8 cellular contexts compared by ENCODE assay signal in genomic region chr5:68962632-68963484, GRCh38.
A peak's percentile ranks its signal among the peaks of the same experiment; 100 is the strongest.
DNase-seq lines count a peak whose midpoint lies in the region; ATAC-seq, FAIRE-seq and TF ChIP-seq lines count a peak whose summit lies in the region.

No MANE protein-coding gene starts in this region.

- 26% methylated on average over 16 of the region's 18 CpGs for WGBS in mammary epithelial cell (ENCODE audit: low coverage, missing lambda C conversion rate)
- 36 to 39% (median 37%) methylated on average over 18 of the region's 18 CpGs for WGBS in stomach, 5 donors

- H3K79me2 ChIP-seq in GM23338 (replicated peaks; ENCODE audit: insufficient read depth) (no peaks in the 10 kb centered on the region), mammary epithelial cell (ENCODE audit: insufficient read depth, low read length) (no peaks in the 10 kb centered on the region)

- H3K4me1 Mint-ChIP-seq in GM23338: peaks cover 5% of the 10 kb centered on the region; the same call in 2 of the 3 replicates

- TF ChIP-seq CTCF in C4-2B (conservative IDR thresholded peaks at IDR 0.05) (peak; percentile 95), GM23338 (conservative IDR thresholded peaks at IDR 0.05; ENCODE audit: low read depth in 2 of 2) (peak; percentile 84 to 87), mammary epithelial cell (conservative IDR thresholded peaks at IDR 0.05 in 1 of 2, IDR thresholded peaks at IDR 0.05 in 1 of 2; ENCODE audit: extremely low read depth in 1 of 2, insufficient read depth in 1 of 2, low read depth in 1 of 2, low read length in 2 of 2) (peak; percentile 75 to 92), kidney (IDR thresholded peaks at IDR 0.05; ENCODE audit: borderline replicate concordance, extremely low read depth, insufficient read depth) (peak; percentile 81), stomach (IDR thresholded peaks at IDR 0.05) (peak in 5 of 7 experiments; percentile 42 to 76 (median 74))

- H3K9ac ChIP-seq in mammary epithelial cell (ENCODE audit: insufficient read depth, low read length) (no peak overlapping the region), kidney (ENCODE audit: low read length in 2 of 2) (peak overlapping the region in 1 of 2 donors; percentile 40)

- H3K27ac ChIP-seq in C4-2B (no peak overlapping the region), GM23338 (ENCODE audit: low read depth) (no peak overlapping the region), mammary epithelial cell (ENCODE audit: insufficient read depth, low read depth, low read length) (no peak overlapping the region), kidney (ENCODE audit: low read depth in 2 of 2, low read length in 2 of 2) (no peak overlapping the region), stomach (peak overlapping the region in 1 of 5 donors; percentile 26)

- CTCF ChIA-PET in mammary epithelial cell (lab: Charles Lee; ENCODE audit: low non-redundant PET): no interaction called here

- peak overlapping the region; percentile 71 for H3K27ac Mint-ChIP-seq in GM23338

- dilution Hi-C loops in mammary epithelial cell (cut with HindIII; ENCODE audit: low sequenced_read_pairs): no loop called here

- H3K36me3 Mint-ChIP-seq in GM23338 (ENCODE audit: low read depth): peaks cover 4% of the 10 kb centered on the region; the same call in 1 of the 3 replicates

- no peak for TF ChIP-seq EP300 in stomach (IDR thresholded peaks at IDR 0.05)

- no peak overlapping the region for H3K4me2 ChIP-seq in GM23338
- H3K4me2 ChIP-seq in mammary epithelial cell (ENCODE audit: insufficient read depth, low read depth, low read length): peak overlapping the region; percentile 15

- ATAC-seq in GM23338: peak; percentile 97
- no peak for ATAC-seq in GM21515 (IDR thresholded peaks at IDR 0.05; ENCODE audit: unreplicated experiment)
- ATAC-seq in HG02938 (IDR thresholded peaks at IDR 0.05; ENCODE audit: unreplicated experiment): no peak

- H3K4me1 ChIP-seq in GM23338 (ENCODE audit: insufficient read depth): no peaks in the 10 kb centered on the region
- H3K4me1 ChIP-seq in mammary epithelial cell (ENCODE audit: insufficient read depth, low read length): no peaks in the 10 kb centered on the region
- H3K4me1 ChIP-seq in kidney (ENCODE audit: control insufficient read depth in 1 of 2, insufficient read depth in 1 of 2, low read depth in 1 of 2, low read length in 2 of 2): peaks cover 5 to 18% of the 10 kb centered on the region in 2 donors
- peaks cover 0 to 15% (median 7%) of the 10 kb centered on the region in 4 donors for H3K4me1 ChIP-seq in stomach

- H3K9me3 ChIP-seq in mammary epithelial cell (replicated peaks; ENCODE audit: insufficient read depth, low read length) (no peaks in the 10 kb centered on the region), kidney (ENCODE audit: control insufficient read depth in 1 of 2, low read length in 2 of 2) (no peaks in the 10 kb centered on the region), stomach (no peaks in the 10 kb centered on the region)

- FAIRE-seq in kidney (lab: Jason Lieb, UNC): peak; percentile 70

- intact Hi-C loops in mammary epithelial cell (cut with micrococcal nuclease): loop anchor here (1.0 to 2.0 kb wide), 4 partner anchors 44 to 676 kb away; no protein-coding TSS in a partner anchor
- intact Hi-C loops in kidney (cut with DNase I): no loop called here
- intact Hi-C loops in stomach (cut with DNase I; ENCODE audit: low total_unique reads): no loop called here

- no peak overlapping the region for H3K4me3 Mint-ChIP-seq in GM23338

- BruUV-seq in mammary epithelial cell (replicated peaks; lab: Mats Ljungman, UMichigan): no TSS peak

- DNase-seq in GM23338 (ENCODE audit: low spot score) (peak; percentile 91), NCI-H82 treated with DMSO at 0.1 percent for 48 hours (lab: John Stamatoyannopoulos, UW; ENCODE audit: unreplicated experiment) (peak; percentile 21), mammary epithelial cell (peak; percentile 48), kidney (peak; percentile 66), stomach (peak; percentile 69)

- H3K9me2 ChIP-seq in GM23338 (ENCODE audit: insufficient read depth): peaks cover 6% of the 10 kb centered on the region; the same call in 1 of the 2 replicates

- peaks cover 4% of the 10 kb centered on the region; the same call in 2 of the 3 replicates for H3K9me3 Mint-ChIP-seq in GM23338

- H3K36me3 ChIP-seq in GM23338 (ENCODE audit: insufficient read depth): no peaks in the 10 kb centered on the region
- H3K36me3 ChIP-seq in mammary epithelial cell (ENCODE audit: insufficient read depth, low read length): no peaks in the 10 kb centered on the region
- H3K36me3 ChIP-seq in kidney (ENCODE audit: control insufficient read depth in 1 of 2, insufficient read depth in 2 of 2, low read length in 2 of 2): no peaks in the 10 kb centered on the region
- no peaks in the 10 kb centered on the region for H3K36me3 ChIP-seq in stomach

- H3K27me3 ChIP-seq in GM23338 (ENCODE audit: insufficient read depth) (no peaks in the 10 kb centered on the region), mammary epithelial cell (ENCODE audit: insufficient read depth, low read length) (no peaks in the 10 kb centered on the region), stomach (no peaks in the 10 kb centered on the region)

- H2AFZ ChIP-seq in GM23338: peak overlapping the region; percentile 83; the same call in 1 of the 2 replicates
- peak overlapping the region; percentile 79 for H2AFZ ChIP-seq in mammary epithelial cell (ENCODE audit: low read depth, low read length)

- H3K27me3 Mint-ChIP-seq in GM23338 (ENCODE audit: insufficient read depth, low read depth, poor library complexity): no peaks in the 10 kb centered on the region

- H4K20me1 ChIP-seq in GM23338 (replicated peaks; ENCODE audit: insufficient read depth) (no peaks in the 10 kb centered on the region), mammary epithelial cell (ENCODE audit: insufficient read depth, low read length) (no peaks in the 10 kb centered on the region)

- H3K4me3 ChIP-seq in GM23338 (no peak overlapping the region), mammary epithelial cell (replicated peaks in 1 of 3; ENCODE audit: insufficient read depth in 1 of 3, low read depth in 2 of 3, low read length in 3 of 3) (no peak overlapping the region), kidney (ENCODE audit: low read length in 2 of 2) (peak overlapping the region in 1 of 2 donors; percentile 35), stomach (no peak overlapping the region)

- no peak for TF ChIP-seq POLR2A in stomach (IDR thresholded peaks at IDR 0.05)

- in situ Hi-C loops in mammary epithelial cell (cut with MboI; ENCODE audit: low sequenced_read_pairs in 2 of 2): loop anchor here (25.0 kb wide), 2 partner anchors 301 to 676 kb away; no protein-coding TSS in a partner anchor

- H3F3A ChIP-seq in GM23338 (replicated peaks; ENCODE audit: low read depth): no peaks in the 10 kb centered on the region; the same call in 1 of the 2 replicates

TF ChIP-seq in GM23338, 12 proteins besides CTCF, POLR2A, EP300 and RAD21:
- TF ChIP-seq CREB1 (CRISPR knock-in tag; IDR thresholded peaks at IDR 0.05; ENCODE audit: low read depth) (no peak), JUNB (IDR thresholded peaks at IDR 0.05; ENCODE audit: unreplicated experiment) (no peak), STAT1 (IDR thresholded peaks at IDR 0.05; ENCODE audit: unreplicated experiment) (no peak), POLR2AphosphoS5 (IDR thresholded peaks at IDR 0.05; ENCODE audit: low read depth) (no peak)
- TF ChIP-seq, protein P1, sequence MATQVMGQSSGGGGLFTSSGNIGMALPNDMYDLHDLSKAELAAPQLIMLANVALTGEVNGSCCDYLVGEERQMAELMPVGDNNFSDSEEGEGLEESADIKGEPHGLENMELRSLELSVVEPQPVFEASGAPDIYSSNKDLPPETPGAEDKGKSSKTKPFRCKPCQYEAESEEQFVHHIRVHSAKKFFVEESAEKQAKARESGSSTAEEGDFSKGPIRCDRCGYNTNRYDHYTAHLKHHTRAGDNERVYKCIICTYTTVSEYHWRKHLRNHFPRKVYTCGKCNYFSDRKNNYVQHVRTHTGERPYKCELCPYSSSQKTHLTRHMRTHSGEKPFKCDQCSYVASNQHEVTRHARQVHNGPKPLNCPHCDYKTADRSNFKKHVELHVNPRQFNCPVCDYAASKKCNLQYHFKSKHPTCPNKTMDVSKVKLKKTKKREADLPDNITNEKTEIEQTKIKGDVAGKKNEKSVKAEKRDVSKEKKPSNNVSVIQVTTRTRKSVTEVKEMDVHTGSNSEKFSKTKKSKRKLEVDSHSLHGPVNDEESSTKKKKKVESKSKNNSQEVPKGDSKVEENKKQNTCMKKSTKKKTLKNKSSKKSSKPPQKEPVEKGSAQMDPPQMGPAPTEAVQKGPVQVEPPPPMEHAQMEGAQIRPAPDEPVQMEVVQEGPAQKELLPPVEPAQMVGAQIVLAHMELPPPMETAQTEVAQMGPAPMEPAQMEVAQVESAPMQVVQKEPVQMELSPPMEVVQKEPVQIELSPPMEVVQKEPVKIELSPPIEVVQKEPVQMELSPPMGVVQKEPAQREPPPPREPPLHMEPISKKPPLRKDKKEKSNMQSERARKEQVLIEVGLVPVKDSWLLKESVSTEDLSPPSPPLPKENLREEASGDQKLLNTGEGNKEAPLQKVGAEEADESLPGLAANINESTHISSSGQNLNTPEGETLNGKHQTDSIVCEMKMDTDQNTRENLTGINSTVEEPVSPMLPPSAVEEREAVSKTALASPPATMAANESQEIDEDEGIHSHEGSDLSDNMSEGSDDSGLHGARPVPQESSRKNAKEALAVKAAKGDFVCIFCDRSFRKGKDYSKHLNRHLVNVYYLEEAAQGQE (IDR thresholded peaks at IDR 0.05; ENCODE audit: unreplicated experiment): no peak

Comparison
In these comparisons a context has a peak if more than half of its experiments do, and no peak if none do; other contexts are left out.
1. DNase-seq: peak in every context shown above with its lines; median percentile 91 in GM23338; 69 in stomach; 66 in kidney; 48 in mammary epithelial cell; 21 in NCI-H82 treated with DMSO at 0.1 percent for 48 hours.